Comparison of ENCODE assay signal across 8 cellular contexts in the genomic region with DNA sequence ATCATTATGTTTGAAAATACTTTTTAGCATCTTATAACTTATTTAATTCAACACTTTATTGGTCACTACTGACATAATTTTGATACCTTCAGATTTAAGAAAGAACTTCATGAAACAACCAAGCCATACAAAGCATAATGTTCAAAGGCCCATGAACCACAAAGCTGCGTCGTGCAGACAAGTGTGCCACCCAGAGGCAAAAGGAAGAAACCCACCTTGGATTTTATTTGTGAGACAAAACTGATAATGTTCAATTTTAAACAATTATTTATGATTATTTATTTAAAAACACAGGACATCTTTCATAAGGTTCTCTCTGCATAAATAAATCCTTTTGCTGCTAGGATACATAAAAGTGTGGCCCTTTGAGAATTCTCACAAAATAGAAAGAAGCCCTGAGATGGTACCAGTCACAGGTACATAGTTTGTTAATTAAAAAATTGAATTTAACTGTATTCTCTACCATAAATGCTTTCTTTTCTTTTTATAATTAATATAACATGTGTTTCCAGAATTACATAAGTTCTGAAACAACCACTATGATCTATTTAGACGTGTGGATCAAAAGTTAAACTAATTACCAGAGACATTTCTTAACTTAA.
A peak's percentile ranks its signal among the peaks of the same experiment; 100 is the strongest.
DNase-seq lines count a peak whose midpoint lies in the region; ATAC-seq, FAIRE-seq and TF ChIP-seq lines count a peak whose summit lies in the region.

No MANE protein-coding gene starts in this region.

- no peaks in the 10 kb centered on the region for H3K9me3 ChIP-seq in cardiac muscle cell (ENCODE audit: low read depth)

- H3K27ac Mint-ChIP-seq in nephron progenitor cell = no peak overlapping the region

- peak; percentile 58 to 63 for DNase-seq in cardiac muscle cell (ENCODE audit: low read depth in 1 of 2, low spot score in 1 of 2)
- no peak for DNase-seq in Right ventricle myocardium inferior (ENCODE audit: missing footprints)
- DNase-seq in MV-4-11 (lab: John Stamatoyannopoulos, UW) = peak; percentile 19
- peak; percentile 71 for DNase-seq in SK-MEL-5 (ENCODE audit: low read depth, low spot score)
- peak; percentile 24 for DNase-seq in nephron progenitor cell
- DNase-seq in GF-D8 (lab: John Stamatoyannopoulos, UW) = no peak

- no peak overlapping the region for H3K27ac ChIP-seq in cardiac muscle cell

- H3K36me3 ChIP-seq in cardiac muscle cell = peaks cover 4% of the 10 kb centered on the region

- H3K4me1 Mint-ChIP-seq in nephron progenitor cell = no peaks in the 10 kb centered on the region

- H3K27me3 Mint-ChIP-seq in nephron progenitor cell (ENCODE audit: low read depth, poor library complexity) = no peaks in the 10 kb centered on the region

- H3K4me3 Mint-ChIP-seq in nephron progenitor cell = no peak overlapping the region

- no peaks in the 10 kb centered on the region for H3K4me1 ChIP-seq in cardiac muscle cell (ENCODE audit: low read depth)

- TF ChIP-seq CTCF in cardiac muscle cell (IDR thresholded peaks at IDR 0.05; ENCODE audit: low read depth, low read length) = peak; percentile 73
- TF ChIP-seq CTCF in nephron progenitor cell (IDR thresholded peaks at IDR 0.05) = peak; percentile 75

- H3K27me3 ChIP-seq in cardiac muscle cell = no peaks in the 10 kb centered on the region

- H3K36me3 Mint-ChIP-seq in nephron progenitor cell (ENCODE audit: low read depth) = peaks cover 4% of the 10 kb centered on the region

- H3K4me3 ChIP-seq in cardiac muscle cell = no peak overlapping the region

- H3K9me3 Mint-ChIP-seq in nephron progenitor cell = no peaks in the 10 kb centered on the region

- ATAC-seq in Right ventricle myocardium inferior (no peak), HG03045 (IDR thresholded peaks at IDR 0.05; ENCODE audit: unreplicated experiment) (no peak)

- in situ Hi-C loops in SK-MEL-5 (cut with HindIII; ENCODE audit: low pct_unique_long_range_greater_than_20kb, low sequenced_read_pairs) = no loop called here

- intact Hi-C loops in Right ventricle myocardium inferior (cut with DNase I) = loop anchor here (2.0 to 5.0 kb wide), 2 partner anchors 208 to 486 kb away; no protein-coding TSS in a partner anchor

- peak; percentile 96 for FAIRE-seq in endometrium (lab: Jason Lieb, UNC)

Comparison
In these comparisons a context has a peak if more than half of its experiments do, and no peak if none do; other contexts are left out.
1. DNase-seq: peak in cardiac muscle cell (2 of 2), MV-4-11 (single experiment), SK-MEL-5 (single experiment) and nephron progenitor cell (single experiment); none in Right ventricle myocardium inferior (single experiment) and GF-D8 (single experiment).